In the genomic region with DNA sequence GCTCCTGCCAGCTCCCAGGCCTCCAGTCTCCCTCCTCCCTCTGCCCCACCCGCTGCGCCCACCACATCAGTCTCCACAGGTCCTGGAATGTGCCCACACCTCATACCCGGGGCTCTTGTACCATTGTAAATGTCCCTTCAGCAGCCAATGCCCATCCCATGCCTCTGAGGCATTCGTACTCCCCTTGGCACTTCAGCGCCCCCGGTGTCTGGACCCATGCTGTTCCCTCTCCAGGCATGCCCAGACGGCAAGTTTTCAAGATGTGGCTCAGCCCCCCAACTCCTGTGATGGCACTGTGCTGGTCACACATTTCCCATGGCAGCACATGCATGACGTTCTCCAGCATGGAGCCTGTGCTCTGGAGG, we compare ENCODE assay signal across 1 cellular context.
TF ChIP-seq lines count a peak whose summit lies in the region.

No MANE protein-coding gene starts in this region.

TF ChIP-seq in SK-N-SH, 30 proteins besides CTCF, POLR2A, EP300 and RAD21 (continued from another document):
- TF ChIP-seq, protein P1, sequence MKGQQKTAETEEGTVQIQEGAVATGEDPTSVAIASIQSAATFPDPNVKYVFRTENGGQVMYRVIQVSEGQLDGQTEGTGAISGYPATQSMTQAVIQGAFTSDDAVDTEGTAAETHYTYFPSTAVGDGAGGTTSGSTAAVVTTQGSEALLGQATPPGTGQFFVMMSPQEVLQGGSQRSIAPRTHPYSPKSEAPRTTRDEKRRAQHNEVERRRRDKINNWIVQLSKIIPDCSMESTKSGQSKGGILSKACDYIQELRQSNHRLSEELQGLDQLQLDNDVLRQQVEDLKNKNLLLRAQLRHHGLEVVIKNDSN (IDR thresholded peaks at IDR 0.05; ENCODE audit: borderline replicate concordance, low read depth) = no peak
- TF ChIP-seq GATA2 (CRISPR knock-in tag; IDR thresholded peaks at IDR 0.05) (no peak), RFX5 (IDR thresholded peaks at IDR 0.05; ENCODE audit: low read length) (no peak)
- TF ChIP-seq, protein P2, sequence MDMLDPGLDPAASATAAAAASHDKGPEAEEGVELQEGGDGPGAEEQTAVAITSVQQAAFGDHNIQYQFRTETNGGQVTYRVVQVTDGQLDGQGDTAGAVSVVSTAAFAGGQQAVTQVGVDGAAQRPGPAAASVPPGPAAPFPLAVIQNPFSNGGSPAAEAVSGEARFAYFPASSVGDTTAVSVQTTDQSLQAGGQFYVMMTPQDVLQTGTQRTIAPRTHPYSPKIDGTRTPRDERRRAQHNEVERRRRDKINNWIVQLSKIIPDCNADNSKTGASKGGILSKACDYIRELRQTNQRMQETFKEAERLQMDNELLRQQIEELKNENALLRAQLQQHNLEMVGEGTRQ (IDR thresholded peaks at IDR 0.05; ENCODE audit: borderline replicate concordance, low read depth, low read length) = no peak
